8 cellular contexts compared by ENCODE assay signal in genomic region chr15:74438696-74439316, GRCh38. TPM values are rescaled to one million over a fixed set of nuclear protein-coding genes. Genes with fewer than 3 reads are reported as not detected.
DNase-seq lines count a peak whose midpoint lies in the region; ATAC-seq, FAIRE-seq and TF ChIP-seq lines count a peak whose summit lies in the region.

No MANE protein-coding gene starts in this region.

- peak overlapping the region in 1 of 8 donors; percentile 44 for H3K4me3 Mint-ChIP-seq in CD4-positive, alpha-beta memory T cell

- POLR2A ChIA-PET in CD4-positive, alpha-beta memory T cell (lab: Charles Lee; ENCODE audit: partially characterized antibody): interaction anchor here (2.1 kb wide), 1 partner anchor 54 kb away, joined by 5 read pairs; no protein-coding TSS in a partner anchor
- POLR2A ChIA-PET in HEK293T (lab: Yijun Ruan, JAX): interaction anchor here (1.6 kb wide), 1 partner anchor 22 kb away, joined by 6 read pairs; the partner anchor contains the start of gene UBL7

- no peak overlapping the region for H3K4me2 ChIP-seq in keratinocyte (ENCODE audit: control insufficient read depth, extremely low read depth, insufficient read depth, low read depth, low read length)

- H3K27ac ChIP-seq in CD4-positive, alpha-beta memory T cell (ENCODE audit: low read depth, low read length): no peak overlapping the region
- H3K27ac ChIP-seq in breast epithelium: no peak overlapping the region
- no peak overlapping the region for H3K27ac ChIP-seq in keratinocyte (ENCODE audit: control insufficient read depth, insufficient read depth, low read length)

- no peaks in the 10 kb centered on the region for H4K20me1 ChIP-seq in keratinocyte (ENCODE audit: control insufficient read depth, extremely low read depth, insufficient read depth, low read length)

- H3K27ac Mint-ChIP-seq in CD4-positive, alpha-beta memory T cell: peak overlapping the region in 1 of 7 donors; percentile 9

- CTCF ChIA-PET in CD4-positive, alpha-beta memory T cell (lab: Charles Lee; ENCODE audit: partially characterized antibody): interaction anchor here (0.8 to 26.0 kb wide), 12 partner anchors 8 to 75 kb away, joined by 3 to 550 read pairs (median 3); no protein-coding TSS in a partner anchor
- CTCF ChIA-PET in HEK293T (lab: Yijun Ruan, JAX): interaction anchor here (0.6 to 2.4 kb wide), 7 partner anchors 8 to 73 kb away, joined by 3 to 19 read pairs (median 5); no protein-coding TSS in a partner anchor

- no peaks in the 10 kb centered on the region for H3K27me3 ChIP-seq in CD4-positive, alpha-beta memory T cell (ENCODE audit: insufficient read depth, low read length)
- H3K27me3 ChIP-seq in breast epithelium (no peaks in the 10 kb centered on the region), keratinocyte (ENCODE audit: control insufficient read depth, extremely low read depth, insufficient read depth, low read length) (no peaks in the 10 kb centered on the region)

- H3K79me2 ChIP-seq in keratinocyte (ENCODE audit: control insufficient read depth, insufficient read depth, low read length): peaks cover 3% of the 10 kb centered on the region

- no peak overlapping the region for H3K4me3 ChIP-seq in CD4-positive, alpha-beta memory T cell (ENCODE audit: low read length in 2 of 2)
- no peak overlapping the region for H3K4me3 ChIP-seq in breast epithelium
- no peak overlapping the region for H3K4me3 ChIP-seq in keratinocyte (ENCODE audit: control insufficient read depth in 2 of 3, extremely low read depth in 1 of 3, insufficient read depth in 2 of 3, low read depth in 1 of 3, low read length in 3 of 3)

- no peak overlapping the region for H3K9ac ChIP-seq in keratinocyte (ENCODE audit: control insufficient read depth, extremely low read depth, insufficient read depth, low read length)

- H3K9me3 ChIP-seq in CD4-positive, alpha-beta memory T cell (ENCODE audit: control insufficient read depth in 1 of 2, low read length in 2 of 2): no peaks in the 10 kb centered on the region
- no peaks in the 10 kb centered on the region for H3K9me3 ChIP-seq in breast epithelium
- H3K9me3 ChIP-seq in keratinocyte (ENCODE audit: control insufficient read depth, low read depth, low read length): no peaks in the 10 kb centered on the region

- FAIRE-seq in keratinocyte (lab: Jason Lieb, UNC): peak; percentile 57

- TF ChIP-seq POLR2A in breast epithelium (IDR thresholded peaks at IDR 0.05): no peak

- H3K4me1 Mint-ChIP-seq in CD4-positive, alpha-beta memory T cell: peaks cover 4 to 17% (median 11%) of the 10 kb centered on the region in 4 donors

- H3K27me3 Mint-ChIP-seq in CD4-positive, alpha-beta memory T cell: no peaks in the 10 kb centered on the region

- peak; percentile 74 to 79 for ATAC-seq in activated CD4-positive, CD25-positive, alpha-beta regulatory T cell treated with anti-CD3 and anti-CD28 coated beads, Interleukin-2, amount 50 U/mL, for 24 hours
- no peak for ATAC-seq in GM21381 (IDR thresholded peaks at IDR 0.05; ENCODE audit: unreplicated experiment)

- peak; percentile 59 to 91 (median 81) for TF ChIP-seq CTCF in breast epithelium (IDR thresholded peaks at IDR 0.05)
- TF ChIP-seq CTCF in keratinocyte (optimal IDR thresholded peaks at IDR 0.05 in 1 of 3, IDR thresholded peaks at IDR 0.05 in 1 of 3, conservative IDR thresholded peaks at IDR 0.05 in 1 of 3; ENCODE audit: extremely low read depth in 1 of 3, insufficient read depth in 2 of 3, low read length in 3 of 3): peak; percentile 92 to 97 (median 94)

- H3K9me3 Mint-ChIP-seq in CD4-positive, alpha-beta memory T cell: no peaks in the 10 kb centered on the region

- intact Hi-C loops in CD4-positive, alpha-beta memory T cell (cut with micrococcal nuclease): loop anchor here (1.0 to 2.0 kb wide), 4 partner anchors 22 to 193 kb away; partner anchors contain the start of gene UBL7
- intact Hi-C loops in breast epithelium (cut with DNase I; ENCODE audit: low total_unique reads): no loop called here

- peaks cover 11% of the 10 kb centered on the region for H3K4me1 ChIP-seq in CD4-positive, alpha-beta memory T cell (ENCODE audit: insufficient read depth, low read length)
- H3K4me1 ChIP-seq in breast epithelium (no peaks in the 10 kb centered on the region), keratinocyte (ENCODE audit: control insufficient read depth, extremely low read depth, insufficient read depth, low read length) (peaks cover 9% of the 10 kb centered on the region)

- no peak overlapping the region for H2AFZ ChIP-seq in keratinocyte (ENCODE audit: control insufficient read depth, low read length)

- no peaks in the 10 kb centered on the region for H3K36me3 Mint-ChIP-seq in CD4-positive, alpha-beta memory T cell

- no peaks in the 10 kb centered on the region for H3K9me1 ChIP-seq in keratinocyte (ENCODE audit: control insufficient read depth, extremely low read depth, insufficient read depth, low read length)

- no peaks in the 10 kb centered on the region for H3K36me3 ChIP-seq in CD4-positive, alpha-beta memory T cell (ENCODE audit: insufficient read depth, low read length)
- H3K36me3 ChIP-seq in breast epithelium (no peaks in the 10 kb centered on the region), keratinocyte (ENCODE audit: control insufficient read depth in 2 of 2, extremely low read depth in 1 of 2, insufficient read depth in 2 of 2, low read length in 2 of 2) (no peaks in the 10 kb centered on the region)

- dilution Hi-C loops in keratinocyte (cut with MboI; ENCODE audit: extremely low pct_ligation_motif_present, low sequenced_read_pairs): no loop called here

- peak; percentile 61 to 71 (median 66) for DNase-seq in CD4-positive, alpha-beta memory T cell
- DNase-seq in HEK293T (ENCODE audit: extremely low spot score) (peak; percentile 85), NCI-H2227 treated with DMSO at 0.1 percent for 48 hours (lab: John Stamatoyannopoulos, UW) (peak; percentile 26), breast epithelium (ENCODE audit: low spot score in 2 of 2) (peak; percentile 69 to 76), keratinocyte (ENCODE audit: low read depth, low spot score) (no peak)
- DNase-seq in stimulated activated CD4-positive, alpha-beta T cell treated with anti-CD3 and anti-CD28 coated beads, Interleukin-2, amount 100 ng/mL, for 48 hours: peak; percentile 68 to 73

TF ChIP-seq in HEK293T, 16 proteins besides CTCF, POLR2A, EP300 and RAD21:
- TF ChIP-seq BHLHE40 (IDR thresholded peaks at IDR 0.05; ENCODE audit: borderline replicate concordance) (no peak), ARNT (IDR thresholded peaks at IDR 0.05) (no peak), FOXK2 (IDR thresholded peaks at IDR 0.05) (no peak), FOXA1 (IDR thresholded peaks at IDR 0.05) (no peak), FOXM1 (IDR thresholded peaks at IDR 0.05; ENCODE audit: borderline replicate concordance) (no peak), L3MBTL2 (conservative IDR thresholded peaks at IDR 0.05) (no peak), HDGF (IDR thresholded peaks at IDR 0.05; ENCODE audit: borderline replicate concordance) (no peak), SUZ12 (IDR thresholded peaks at IDR 0.05) (no peak)

RNA-seq across cellular contexts. Expression of gene SEMA7A, which starts 5.0 kb away (rescaled TPM):
- 1 to 10 TPM; 1.2 to 1.9 TPM for total RNA-seq in CD4-positive, alpha-beta memory T cell
- polyA plus RNA-seq in CD4-positive, alpha-beta memory T cell: under 1 TPM in 1 of 2 donors, not detected in 1; 0.10 TPM
- 1 to 10 TPM in 1 of 3 donors, under 1 TPM in 2; 0.80 to 1.3 (median 0.88) TPM for total RNA-seq in breast epithelium
- 8.0 to 15.5 TPM (median 8.1 TPM) in 3 replicates for polyA plus RNA-seq in keratinocyte
- 6.4 TPM for polyA plus RNA-seq in keratinocyte (2011; ENCODE audit: low read depth)
- polyA plus RNA-seq in keratinocyte (2011; cell fraction: cytosol; rRNA removed): 3.7 and 3.8 TPM in 2 replicates
- polyA plus RNA-seq in keratinocyte (2011; cell fraction: nucleus; rRNA removed): 21.0 and 21.5 TPM in 2 replicates
- polyA plus RNA-seq in keratinocyte (2012; ENCODE audit: low replicate concordance): 12.2 and 17.7 TPM in 2 replicates
- 15.0 to 36.5 TPM (median 16.5 TPM) in 3 replicates for polyA minus RNA-seq in keratinocyte
- polyA minus RNA-seq in keratinocyte (2011; cell fraction: cytosol; rRNA and poly(A)+ RNA removed): 11.1 TPM
- polyA minus RNA-seq in keratinocyte (2011; cell fraction: nucleus; rRNA and poly(A)+ RNA removed): 22.6 and 23.0 TPM in 2 replicates

RNA-seq across cellular contexts. Expression of gene UBL7, which starts 22.2 kb away (rescaled TPM):
- total RNA-seq in CD4-positive, alpha-beta memory T cell: 10 to 100 TPM; 36.4 to 42.4 TPM
- 10 to 100 TPM; 90.5 to 96.5 TPM for polyA plus RNA-seq in CD4-positive, alpha-beta memory T cell
- 10 to 100 TPM; 39.0 to 48.9 (median 44.5) TPM for total RNA-seq in breast epithelium
- 43.4 to 48.9 TPM (median 45.8 TPM) in 3 replicates for polyA plus RNA-seq in keratinocyte
- 10.6 TPM for polyA plus RNA-seq in keratinocyte (2011; ENCODE audit: low read depth)
- 45.8 and 55.5 TPM in 2 replicates for polyA plus RNA-seq in keratinocyte (2011; cell fraction: cytosol; rRNA removed)
- 21.1 and 25.7 TPM in 2 replicates for polyA plus RNA-seq in keratinocyte (2011; cell fraction: nucleus; rRNA removed)
- polyA plus RNA-seq in keratinocyte (2012; ENCODE audit: low replicate concordance): 31.4 and 44.2 TPM in 2 replicates
- polyA minus RNA-seq in keratinocyte: 58.8 to 84.2 TPM (median 65.8 TPM) in 3 replicates
- polyA minus RNA-seq in keratinocyte (2011; cell fraction: cytosol; rRNA and poly(A)+ RNA removed): 56.4 TPM
- polyA minus RNA-seq in keratinocyte (2011; cell fraction: nucleus; rRNA and poly(A)+ RNA removed): 12.6 and 21.0 TPM in 2 replicates
